Comparison of ENCODE assay signal across 18 cellular contexts in genomic region chr11:84793318-84793717, GRCh38.
"Had no signal": no experiment of that assay in that cellular context is flagged by ENCODE, and none has a peak within 500 bp of the region (broad histone marks: within the 10 kb centered on the region; RNA-seq: fewer than 3 reads in every experiment).

No MANE protein-coding gene starts in this region.

- ATAC-seq: K562, Panc1, PC-3 had no signal

- FAIRE-seq: HTR-8/SVneo, K562 had no signal

- DNase-seq: Kasumi-1; MM.1S; NCI-H1092 treated with DMSO at 0.1 percent for 48 hours; NCI-H146; NCI-H1694 treated with DMSO at 0.1 percent for 48 hours; NCI-H1930; NCI-H2081; NCI-H2107; NCI-H2227 treated with DMSO at 0.1 percent for 48 hours; NCI-H524; NCI-H526 treated with DMSO at 0.1 percent for 48 hours; NCI-H748 treated with DMSO at 0.1 percent for 48 hours; NK-92 treated with Interleukin-12 subunit alpha and Interleukin-12 subunit beta, amount 100 ng/mL, for 24 hours; PC-3; SIG-M5 had no signal
